In the genomic region with DNA sequence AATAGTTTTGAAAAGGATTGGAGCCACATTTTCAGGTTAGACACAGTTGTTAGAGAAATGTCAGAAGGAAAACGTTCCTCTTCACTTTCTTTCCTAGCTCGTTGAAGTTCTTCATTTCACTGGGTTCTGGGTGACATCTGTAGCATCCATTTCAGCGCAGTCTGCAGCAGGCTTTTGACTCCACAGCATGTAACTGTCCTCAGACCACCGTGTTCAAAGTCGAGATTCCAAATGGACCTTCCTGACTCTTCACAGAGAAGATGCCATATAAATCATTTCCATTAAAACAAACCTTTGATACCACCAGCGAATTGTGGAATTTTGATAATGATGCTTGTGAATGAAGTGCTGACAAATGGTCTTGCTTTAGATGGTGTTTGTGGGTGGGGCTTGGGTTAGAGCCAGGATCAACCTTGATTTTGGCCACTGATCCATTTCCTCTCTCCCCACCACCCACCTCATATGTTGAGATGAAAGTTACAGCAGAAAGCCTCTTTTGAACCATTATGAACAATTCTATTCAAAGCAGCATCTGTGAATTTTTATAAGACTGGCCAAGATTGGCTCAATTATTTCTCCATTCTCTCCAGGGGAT, we compare ENCODE assay signal across 2 cellular contexts.
TF ChIP-seq lines count a peak whose summit lies in the region.

No MANE protein-coding gene starts in this region.

TF ChIP-seq in SK-N-SH, 30 proteins besides CTCF, POLR2A, EP300 and RAD21 (continued from another document):
- TF ChIP-seq TEAD4 (IDR thresholded peaks at IDR 0.05; ENCODE audit: borderline replicate concordance, insufficient read depth) (no peak), FOXJ3 (CRISPR knock-in tag; IDR thresholded peaks at IDR 0.05) (no peak), NFIC (IDR thresholded peaks at IDR 0.05; ENCODE audit: borderline replicate concordance) (no peak), EZH2phosphoT487 (IDR thresholded peaks at IDR 0.05; ENCODE audit: borderline replicate concordance, low read depth) (no peak), RCOR1 (IDR thresholded peaks at IDR 0.05; ENCODE audit: low read length) (no peak), MXI1 (IDR thresholded peaks at IDR 0.05; ENCODE audit: low read depth, low read length) (no peak), SIN3A (IDR thresholded peaks at IDR 0.05; ENCODE audit: borderline replicate concordance, low read depth, low read length) (no peak)

TF ChIP-seq in SK-N-SH treated with all-trans-retinoic acid at 6 μM for 48 hours, 23 proteins besides CTCF, POLR2A, EP300 and RAD21 (continued from another document):
- TF ChIP-seq, protein P1, sequence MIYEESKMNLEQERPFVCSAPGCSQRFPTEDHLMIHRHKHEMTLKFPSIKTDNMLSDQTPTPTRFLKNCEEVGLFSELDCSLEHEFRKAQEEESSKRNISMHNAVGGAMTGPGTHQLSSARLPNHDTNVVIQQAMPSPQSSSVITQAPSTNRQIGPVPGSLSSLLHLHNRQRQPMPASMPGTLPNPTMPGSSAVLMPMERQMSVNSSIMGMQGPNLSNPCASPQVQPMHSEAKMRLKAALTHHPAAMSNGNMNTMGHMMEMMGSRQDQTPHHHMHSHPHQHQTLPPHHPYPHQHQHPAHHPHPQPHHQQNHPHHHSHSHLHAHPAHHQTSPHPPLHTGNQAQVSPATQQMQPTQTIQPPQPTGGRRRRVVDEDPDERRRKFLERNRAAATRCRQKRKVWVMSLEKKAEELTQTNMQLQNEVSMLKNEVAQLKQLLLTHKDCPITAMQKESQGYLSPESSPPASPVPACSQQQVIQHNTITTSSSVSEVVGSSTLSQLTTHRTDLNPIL (CRISPR knock-in tag; IDR thresholded peaks at IDR 0.05; ENCODE audit: low read depth), result no peak
- TF ChIP-seq GLIS3 (CRISPR knock-in tag; IDR thresholded peaks at IDR 0.05) (no peak), TCF4 (CRISPR knock-in tag; IDR thresholded peaks at IDR 0.05; ENCODE audit: borderline replicate concordance) (no peak), ZNF70 (CRISPR knock-in tag; IDR thresholded peaks at IDR 0.05) (no peak), ZNF565 (CRISPR knock-in tag; conservative IDR thresholded peaks at IDR 0.05; ENCODE audit: low read depth) (no peak), ZNF8 (CRISPR knock-in tag; IDR thresholded peaks at IDR 0.05) (no peak)
- TF ChIP-seq, protein P2, sequence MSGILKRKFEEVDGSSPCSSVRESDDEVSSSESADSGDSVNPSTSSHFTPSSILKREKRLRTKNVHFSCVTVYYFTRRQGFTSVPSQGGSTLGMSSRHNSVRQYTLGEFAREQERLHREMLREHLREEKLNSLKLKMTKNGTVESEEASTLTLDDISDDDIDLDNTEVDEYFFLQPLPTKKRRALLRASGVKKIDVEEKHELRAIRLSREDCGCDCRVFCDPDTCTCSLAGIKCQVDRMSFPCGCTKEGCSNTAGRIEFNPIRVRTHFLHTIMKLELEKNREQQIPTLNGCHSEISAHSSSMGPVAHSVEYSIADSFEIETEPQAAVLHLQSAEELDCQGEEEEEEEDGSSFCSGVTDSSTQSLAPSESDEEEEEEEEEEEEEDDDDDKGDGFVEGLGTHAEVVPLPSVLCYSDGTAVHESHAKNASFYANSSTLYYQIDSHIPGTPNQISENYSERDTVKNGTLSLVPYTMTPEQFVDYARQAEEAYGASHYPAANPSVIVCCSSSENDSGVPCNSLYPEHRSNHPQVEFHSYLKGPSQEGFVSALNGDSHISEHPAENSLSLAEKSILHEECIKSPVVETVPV (CRISPR knock-in tag; IDR thresholded peaks at IDR 0.05), result no peak
TF ChIP-seq in SK-N-SH treated with all-trans-retinoic acid at 6 μM for 48 hours: peak in this region for 0.
